1 cellular context compared by ENCODE assay signal in genomic region chr12:1529862-1530591, GRCh38.
A peak's percentile ranks its signal among the peaks of the same experiment; 100 is the strongest.
TF ChIP-seq lines count a peak whose summit lies in the region.

No MANE protein-coding gene starts in this region.

TF ChIP-seq in K562, 482 proteins besides CTCF, POLR2A, EP300 and RAD21 (continued from another document):
- TF ChIP-seq ZBTB7A (IDR thresholded peaks at IDR 0.05; ENCODE audit: borderline replicate concordance, control insufficient read depth, low read depth, low read length) (peak; percentile 47; the same call in 1 of the 2 replicates), RBFOX2 (IDR thresholded peaks at IDR 0.05; ENCODE audit: low read depth, low read length) (peak; percentile 28; the same call in 1 of the 2 replicates)
TF ChIP-seq in K562: peak in this region for 7.
